ENCODE assay signal across 30 cellular contexts in genomic region chr7:101668726-101669125, GRCh38. TPM values are rescaled to one million over a fixed set of nuclear protein-coding genes. Genes with fewer than 3 reads are reported as not detected.
"Had no signal": no experiment of that assay in that cellular context is flagged by ENCODE, and none has a peak within 500 bp of the region (broad histone marks: within the 10 kb centered on the region; RNA-seq: fewer than 3 reads in every experiment).

No MANE protein-coding gene starts in this region.

- H3K4me1 ChIP-seq: parathyroid adenoma, right lobe of liver, sigmoid colon, stomach, thyroid gland, tibial nerve, upper lobe of left lung, vagina had no signal

- H3K36me3 ChIP-seq: ovary, right lobe of liver, sigmoid colon, stomach, thoracic aorta, thyroid gland, tibial nerve, upper lobe of left lung, vagina had no signal

- DNase-seq: naive thymus-derived CD4-positive, alpha-beta T cell; natural killer cell; occipital lobe; ovary; posterior cingulate gyrus; psoas muscle; right lobe of liver; sigmoid colon; stimulated activated CD4-positive, alpha-beta T cell treated with anti-CD3 and anti-CD28 coated beads, Interleukin-2, amount 100 ng/mL, for 48 hours; stimulated activated CD4-positive, alpha-beta T cell treated with anti-CD3 and anti-CD28 coated beads, Interleukin-4, amount 100 ng/mL, for 24 hours; stimulated activated naive B cell treated with anti-CD40 and anti-IgM and Interleukin-4, amounts not matched to agents 10 μg/mL and 1 μg/mL and 100 μg/mL, for 72 hours; stimulated activated naive CD4-positive, alpha-beta T cell treated with Interleukin-2 at 50 U/mL for 16 hours; stomach; thyroid gland; upper lobe of left lung had no signal

- H3K79me2 ChIP-seq: parathyroid adenoma had no signal

- H3K4me3 ChIP-seq: ovary, psoas muscle, right lobe of liver, sigmoid colon, stomach, thoracic aorta, thyroid gland, tibial nerve, upper lobe of left lung, vagina had no signal

- FAIRE-seq: small intestine, urothelium cell line had no signal

- H3K9ac ChIP-seq: parathyroid adenoma had no signal

- H3K27ac ChIP-seq: ovary, parathyroid adenoma, psoas muscle, right lobe of liver, sigmoid colon, stomach, thoracic aorta, thyroid gland, tibial nerve, upper lobe of left lung, vagina had no signal

- H2AFZ ChIP-seq: parathyroid adenoma had no signal

- H3K27me3 ChIP-seq: ovary, right lobe of liver, sigmoid colon, thyroid gland, tibial nerve, upper lobe of left lung, vagina had no signal

- H3K9me3 ChIP-seq: ovary, psoas muscle, right lobe of liver, sigmoid colon, thyroid gland, vagina had no signal

- ATAC-seq: naive thymus-derived CD4-positive, alpha-beta T cell; natural killer cell; psoas muscle; right cardiac atrium; stimulated activated effector memory CD8-positive, alpha-beta T cell treated with anti-CD3 and anti-CD28 coated beads, Interleukin-12 subunit alpha, Interleukin-12 subunit beta, amount 100 ng/mL, for 72 hours; stimulated activated naive B cell treated with anti-CD40 and anti-IgM and Interleukin-4, amounts not matched to agents 10 μg/mL and 1 μg/mL and 100 μg/mL, for 72 hours had no signal

RNA-seq across cellular contexts. Expression of gene MYL10, which starts 39.6 kb away (rescaled TPM):
- total RNA-seq: naive thymus-derived CD4-positive, alpha-beta T cell; natural killer cell; occipital lobe; osteoblast; ovary; progenitor cell of endocrine pancreas; psoas muscle; renal cortical epithelial cell; right cardiac atrium; right lobe of liver; sigmoid colon; stomach; subcutaneous adipose tissue; temporal lobe; thoracic aorta; thyroid gland; tibial nerve; upper lobe of left lung; ureter; vagina had no signal
- polyA plus RNA-seq: naive thymus-derived CD4-positive, alpha-beta T cell; neural cell; ovary; right cardiac atrium; sigmoid colon; small intestine; stomach had no signal
